29 cellular contexts compared by ENCODE assay signal in genomic region chr9:110284211-110284849, GRCh38. TPM values are rescaled to one million over a fixed set of nuclear protein-coding genes. Genes with fewer than 3 reads are reported as not detected.
DNase-seq lines count a peak whose midpoint lies in the region; ATAC-seq and TF ChIP-seq lines count a peak whose summit lies in the region.
"Had no signal": no experiment of that assay in that cellular context is flagged by ENCODE, and none has a peak within 500 bp of the region (broad histone marks: within the 10 kb centered on the region; RNA-seq: fewer than 3 reads in every experiment).

No MANE protein-coding gene starts in this region.

- H3K27ac ChIP-seq in breast epithelium, result no peak overlapping the region
- H3K27ac ChIP-seq in duodenal mucosa (ENCODE audit: low read depth, low read length), result peak overlapping the region; percentile 44
- peak overlapping the region in 2 of 3 donors; percentile 7 to 77 for H3K27ac ChIP-seq in right lobe of liver
- H3K27ac ChIP-seq: brain microvascular endothelial cell, coronary artery, upper lobe of left lung had no signal

- H3K9me3 ChIP-seq in breast epithelium (no peaks in the 10 kb centered on the region), duodenal mucosa (ENCODE audit: control insufficient read depth in 1 of 2, low read length in 2 of 2) (no peaks in the 10 kb centered on the region), right lobe of liver (no peaks in the 10 kb centered on the region)
- H3K9me3 ChIP-seq: upper lobe of left lung had no signal

- no TSS peak for BruUV-seq in MCF 10A (replicated peaks; lab: Mats Ljungman, UMichigan)

- H3K27ac Mint-ChIP-seq in MCF 10A (ENCODE audit: low read depth, unreplicated experiment), result peak overlapping the region; percentile 63
- H3K27ac Mint-ChIP-seq: activated naive CD8-positive, alpha-beta T cell treated with anti-CD3 and anti-CD28 coated beads, Interleukin-2, amount 50 U/mL, for 24 hours; GM23338; naive thymus-derived CD8-positive, alpha-beta T cell; stimulated activated naive CD8-positive, alpha-beta T cell treated with anti-CD3 and anti-CD28 coated beads, Interleukin-15, Interleukin-2, amounts not matched to agents 100 ng/mL and 50 ng/mL, for 24 hours had no signal

- H3K9ac ChIP-seq in duodenal mucosa (ENCODE audit: low read depth in 1 of 2, low read length in 2 of 2), result no peak overlapping the region

- H3K27me3 Mint-ChIP-seq in MCF 10A (ENCODE audit: insufficient read depth, unreplicated experiment), result no peaks in the 10 kb centered on the region

- H3K4me3 ChIP-seq in breast epithelium (no peak overlapping the region), duodenal mucosa (ENCODE audit: low read depth in 1 of 2, low read length in 2 of 2) (peak overlapping the region; percentile 29 to 45), right lobe of liver (no peak overlapping the region)
- H3K4me3 ChIP-seq: coronary artery, GM23338, upper lobe of left lung had no signal

- H3K4me1 Mint-ChIP-seq in MCF 10A (ENCODE audit: insufficient read depth, unreplicated experiment), result peaks cover 18% of the 10 kb centered on the region
- H3K4me1 Mint-ChIP-seq: activated naive CD8-positive, alpha-beta T cell treated with anti-CD3 and anti-CD28 coated beads, Interleukin-2, amount 50 U/mL, for 24 hours; naive thymus-derived CD8-positive, alpha-beta T cell had no signal

- CTCF ChIA-PET in MCF 10A (lab: Yijun Ruan, JAX), result interaction anchor here (1.0 kb wide), 1 partner anchor 28 kb away, joined by 4 read pairs; the partner anchor contains the start of gene TXN

- POLR2A ChIA-PET in MCF 10A (lab: Yijun Ruan, JAX), result interaction anchor here (0.7 to 9.2 kb wide), 10 partner anchors 9 to 79 kb away, joined by 3 to 155 read pairs (median 6); partner anchors contain the start of gene TXN

- ATAC-seq in right lobe of liver (peak in 2 of 4 donors; percentile 12 to 33), HG03457 (IDR thresholded peaks at IDR 0.05; ENCODE audit: unreplicated experiment) (no peak), HG03442 (IDR thresholded peaks at IDR 0.05; ENCODE audit: unreplicated experiment) (no peak)
- ATAC-seq: activated naive CD8-positive, alpha-beta T cell treated with anti-CD3 and anti-CD28 coated beads, Interleukin-2, amount 50 U/mL, for 24 hours; GM23338; naive thymus-derived CD8-positive, alpha-beta T cell had no signal

- intact Hi-C loops in MCF 10A (cut with micrococcal nuclease) (no loop called here), breast epithelium (cut with DNase I; ENCODE audit: low total_unique reads) (no loop called here), right lobe of liver (cut with DNase I) (no loop called here)

- 45% methylated on average over 6 of the region's 6 CpGs for WGBS in right lobe of liver (ENCODE audit: insufficient coverage, low coverage, low lambda C conversion rate, missing lambda C conversion rate)

- H3K9me3 Mint-ChIP-seq in MCF 10A (ENCODE audit: unreplicated experiment), result no peaks in the 10 kb centered on the region
- H3K9me3 Mint-ChIP-seq: activated naive CD8-positive, alpha-beta T cell treated with anti-CD3 and anti-CD28 coated beads, Interleukin-2, amount 50 U/mL, for 24 hours; GM23338; stimulated activated naive CD8-positive, alpha-beta T cell treated with anti-CD3 and anti-CD28 coated beads, Interleukin-15, Interleukin-2, amounts not matched to agents 100 ng/mL and 50 ng/mL, for 24 hours had no signal

- peak overlapping the region; percentile 28 for H3K4me3 Mint-ChIP-seq in MCF 10A (ENCODE audit: unreplicated experiment)
- H3K4me3 Mint-ChIP-seq: activated naive CD8-positive, alpha-beta T cell treated with anti-CD3 and anti-CD28 coated beads, Interleukin-2, amount 50 U/mL, for 24 hours; GM23338; naive thymus-derived CD8-positive, alpha-beta T cell; stimulated activated naive CD8-positive, alpha-beta T cell treated with anti-CD3 and anti-CD28 coated beads, Interleukin-15, Interleukin-2, amounts not matched to agents 100 ng/mL and 50 ng/mL, for 24 hours had no signal

- H3K27me3 ChIP-seq in breast epithelium, result no peaks in the 10 kb centered on the region
- H3K27me3 ChIP-seq in duodenal mucosa (ENCODE audit: control insufficient read depth in 1 of 2, insufficient read depth in 2 of 2, low read length in 2 of 2), result no peaks in the 10 kb centered on the region
- H3K27me3 ChIP-seq in right lobe of liver, result no peaks in the 10 kb centered on the region
- H3K27me3 ChIP-seq: brain microvascular endothelial cell, upper lobe of left lung had no signal

- no peak for DNase-seq in MCF 10A (ENCODE audit: unreplicated experiment)
- no peak for DNase-seq in breast epithelium (ENCODE audit: low spot score in 2 of 2)
- no peak for DNase-seq in right lobe of liver
- no peak for DNase-seq in NCI-H2227 (lab: John Stamatoyannopoulos, UW; ENCODE audit: unreplicated experiment)
- no peak for DNase-seq in GM13976 (ENCODE audit: low spot score)
- DNase-seq: 8988T; activated CD4-positive, alpha-beta T cell treated with anti-CD3 and anti-CD28 coated beads, Interleukin-2, amount 50 U/mL, for 4 hours; activated effector memory CD4-positive, alpha-beta T cell treated with anti-CD3 and anti-CD28 coated beads, Interleukin-2, amount 50 U/mL, for 16 hours; activated naive CD8-positive, alpha-beta T cell treated with anti-CD3 and anti-CD28 coated beads, Interleukin-2, amount 50 U/mL, for 24 hours; brain microvascular endothelial cell; COR-L47; foreskin melanocyte; hypothalamus; islet precursor cell; Karpas-422; mesendoderm; naive thymus-derived CD8-positive, alpha-beta T cell; NCI-H2029; stimulated activated CD4-positive, alpha-beta T cell treated with anti-CD3 and anti-CD28 coated beads, Interleukin-4, amount 100 ng/mL, for 1 hour; upper lobe of left lung had no signal

- in situ Hi-C loops in GM13976 (cut with MboI; ENCODE audit: low sequenced_read_pairs, unreplicated experiment), result no loop called here

- TF ChIP-seq CTCF in MCF 10A (IDR thresholded peaks at IDR 0.05; ENCODE audit: unreplicated experiment), result no peak
- TF ChIP-seq CTCF in breast epithelium (IDR thresholded peaks at IDR 0.05), result no peak
- TF ChIP-seq CTCF in right lobe of liver (IDR thresholded peaks at IDR 0.05), result no peak
- no peak for TF ChIP-seq CTCF in GM13976 (IDR thresholded peaks at IDR 0.05; ENCODE audit: borderline replicate concordance, control extremely low read depth, extremely low read depth, insufficient read depth, missing control alignments)

- no peaks in the 10 kb centered on the region for H3K36me3 ChIP-seq in breast epithelium
- no peaks in the 10 kb centered on the region for H3K36me3 ChIP-seq in duodenal mucosa (ENCODE audit: control insufficient read depth in 1 of 2, insufficient read depth in 2 of 2, low read length in 2 of 2)
- no peaks in the 10 kb centered on the region for H3K36me3 ChIP-seq in right lobe of liver
- H3K36me3 ChIP-seq: brain microvascular endothelial cell, upper lobe of left lung had no signal

- no peaks in the 10 kb centered on the region for H3K36me3 Mint-ChIP-seq in MCF 10A (ENCODE audit: insufficient read depth, unreplicated experiment)
- H3K36me3 Mint-ChIP-seq: naive thymus-derived CD8-positive, alpha-beta T cell had no signal

- H3K4me1 ChIP-seq in breast epithelium, result no peaks in the 10 kb centered on the region
- peaks cover 15 to 26% of the 10 kb centered on the region in 2 donors for H3K4me1 ChIP-seq in duodenal mucosa (ENCODE audit: control insufficient read depth in 1 of 2, insufficient read depth in 2 of 2, low read length in 2 of 2)
- peaks cover 0 to 34% (median 12%) of the 10 kb centered on the region in 4 donors for H3K4me1 ChIP-seq in right lobe of liver
- H3K4me1 ChIP-seq: upper lobe of left lung had no signal

- no peak for TF ChIP-seq POLR2A in breast epithelium (IDR thresholded peaks at IDR 0.05)
- no peak for TF ChIP-seq POLR2A in right lobe of liver (IDR thresholded peaks at IDR 0.05)

RNA-seq across cellular contexts. Expression of gene TXN, which starts 28.0 kb away (rescaled TPM):
- 349 TPM in 2 replicates for total RNA-seq in MCF 10A (2022)
- total RNA-seq in breast epithelium, result 100 to 1,000 TPM in 2 of 3 donors, 10 to 100 TPM in 1; 96.7 to 196 (median 145) TPM
- total RNA-seq in right lobe of liver, result 100 to 1,000 TPM; 125 to 287 (median 216) TPM

RNA-seq across cellular contexts. Expression of gene TXNDC8, which starts 53.3 kb away (rescaled TPM):
- total RNA-seq in MCF 10A (2022), result not detected in 2 replicates
- not detected for total RNA-seq in breast epithelium
- not detected for total RNA-seq in right lobe of liver
- total RNA-seq: Daoy; GM23338; naive thymus-derived CD8-positive, alpha-beta T cell; skeletal muscle tissue; T-helper 2 cell treated with Interferon-gamma antibody and Interleukin-4, amounts not matched to agents 100 ng/mL and 5 ng/mL, for 36 hours; upper lobe of left lung had no signal

Comparison
In these comparisons a context has a peak if more than half of its experiments do, and no peak if none do; other contexts are left out.
1. H3K27ac ChIP-seq: peak in duodenal mucosa (single experiment) and right lobe of liver (2 of 3); none in breast epithelium (0 of 2).
2. H3K4me3 ChIP-seq: peak in duodenal mucosa (2 of 2); none in breast epithelium (0 of 3) and right lobe of liver (0 of 3).